10 cellular contexts compared by ENCODE assay signal in the genomic region with DNA sequence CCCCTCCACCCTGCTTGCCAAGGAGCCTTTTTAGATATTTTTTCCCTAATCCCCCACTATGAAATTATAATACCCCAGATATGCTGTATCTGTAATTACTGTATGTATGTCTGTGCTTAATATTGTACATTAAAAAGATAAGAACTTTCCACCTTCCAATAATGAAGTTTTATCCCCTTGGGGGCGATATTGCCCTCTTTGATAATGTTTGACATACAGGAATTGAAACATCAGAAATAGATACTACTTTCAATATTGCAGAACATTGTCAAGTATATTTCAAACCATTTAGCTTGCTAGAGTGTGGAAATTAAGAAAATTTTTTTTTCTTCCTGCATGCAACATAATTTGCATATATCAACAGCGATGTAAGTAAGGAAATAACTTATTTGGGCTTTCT. TPM values are rescaled to one million over a fixed set of nuclear protein-coding genes. Genes with fewer than 3 reads are reported as not detected.
A peak's percentile ranks its signal among the peaks of the same experiment; 100 is the strongest.
DNase-seq lines count a peak whose midpoint lies in the region; ATAC-seq and TF ChIP-seq lines count a peak whose summit lies in the region.
"Had no signal": no experiment of that assay in that cellular context is flagged by ENCODE, and none has a peak within 500 bp of the region (broad histone marks: within the 10 kb centered on the region; RNA-seq: fewer than 3 reads in every experiment).

No MANE protein-coding gene starts in this region.

- H3K4me3 ChIP-seq in HCT116 (replicated peaks in 1 of 2; ENCODE audit: low read depth in 1 of 2, low read length in 2 of 2) = no peak overlapping the region
- H3K4me3 ChIP-seq in PC-3 (ENCODE audit: low read length) = no peak overlapping the region
- H3K4me3 ChIP-seq in WERI-Rb-1 (ENCODE audit: low read depth, low read length) = no peak overlapping the region

- peak; percentile 43; the same call in 1 of the 2 replicates for TF ChIP-seq RAD21 in HCT116 (IDR thresholded peaks at IDR 0.05; ENCODE audit: low read depth)

- H3K79me2 ChIP-seq in HCT116 (ENCODE audit: insufficient read depth, low read length) (no peaks in the 10 kb centered on the region), PC-3 (ENCODE audit: low read length) (no peaks in the 10 kb centered on the region)

- POLR2A ChIA-PET in HCT116 (lab: Charles Lee) (no interaction called here), PC-3 (lab: Charles Lee; ENCODE audit: unreplicated experiment) (no interaction called here)

- peak in 2 of 3 experiments; percentile 17 to 52; a peak in 3 of 6 replicates for TF ChIP-seq CTCF in HCT116 (IDR thresholded peaks at IDR 0.05 in 2 of 3, conservative IDR thresholded peaks at IDR 0.05 in 1 of 3; ENCODE audit: borderline replicate concordance in 1 of 3, insufficient read depth in 1 of 3, low read depth in 2 of 3, low read length in 2 of 3)
- peak; percentile 48 for TF ChIP-seq CTCF in PC-3 (conservative IDR thresholded peaks at IDR 0.05; ENCODE audit: low read depth, low read length)
- no peak for TF ChIP-seq CTCF in mesothelial cell of epicardium (IDR thresholded peaks at IDR 0.05; ENCODE audit: unreplicated experiment)
- TF ChIP-seq CTCF in WERI-Rb-1 (IDR thresholded peaks at IDR 0.05; ENCODE audit: low read depth, low read length) = no peak

- no peaks in the 10 kb centered on the region for H3K9me3 Mint-ChIP-seq in mesothelial cell of epicardium
- H3K9me3 Mint-ChIP-seq: activated T-helper 17 cell treated with anti-CD3 and anti-CD28 coated beads, Interleukin-2, amount 50 U/mL, for 72 hours had no signal

- H3K9me2 ChIP-seq in HCT116 (ENCODE audit: insufficient read depth) = no peaks in the 10 kb centered on the region
- no peaks in the 10 kb centered on the region for H3K9me2 ChIP-seq in PC-3 (replicated peaks; ENCODE audit: low read length)

- H3K9ac ChIP-seq in HCT116 (ENCODE audit: low read length) = no peak overlapping the region
- no peak overlapping the region for H3K9ac ChIP-seq in PC-3 (ENCODE audit: low read length)

- CTCF ChIA-PET in HCT116 (lab: Charles Lee) (interaction anchor here (0.9 kb wide), 1 partner anchor 84 kb away, joined by 3 read pairs; no protein-coding TSS in a partner anchor), PC-3 (lab: Charles Lee) (interaction anchor here (0.6 to 1.1 kb wide), 2 partner anchors 223 to 225 kb away, joined by 3 read pairs; no protein-coding TSS in a partner anchor)

- no peaks in the 10 kb centered on the region for H3K27me3 Mint-ChIP-seq in mesothelial cell of epicardium (ENCODE audit: low read depth)
- H3K27me3 Mint-ChIP-seq: activated T-helper 17 cell treated with anti-CD3 and anti-CD28 coated beads, Interleukin-2, amount 50 U/mL, for 72 hours had no signal

- no peak overlapping the region for H3K27ac Mint-ChIP-seq in mesothelial cell of epicardium
- H3K27ac Mint-ChIP-seq: activated T-helper 17 cell treated with anti-CD3 and anti-CD28 coated beads, Interleukin-2, amount 50 U/mL, for 72 hours had no signal

- H3K4me1 Mint-ChIP-seq in mesothelial cell of epicardium = no peaks in the 10 kb centered on the region
- H3K4me1 Mint-ChIP-seq: activated T-helper 17 cell treated with anti-CD3 and anti-CD28 coated beads, Interleukin-2, amount 50 U/mL, for 72 hours had no signal

- no peaks in the 10 kb centered on the region for H3K36me3 Mint-ChIP-seq in mesothelial cell of epicardium

- BruUV-seq in HCT116 (replicated peaks; lab: Mats Ljungman, UMichigan) (no TSS peak), PC-3 (replicated peaks; lab: Mats Ljungman, UMichigan) (no TSS peak)

- H4K20me1 ChIP-seq in HCT116 (ENCODE audit: insufficient read depth) = no peaks in the 10 kb centered on the region
- no peaks in the 10 kb centered on the region for H4K20me1 ChIP-seq in PC-3 (ENCODE audit: low read length)

- H3K36me3 ChIP-seq in HCT116 (ENCODE audit: control insufficient read depth in 1 of 2, insufficient read depth in 2 of 2, low read length in 2 of 2) (no peaks in the 10 kb centered on the region), PC-3 (ENCODE audit: low read depth, low read length) (no peaks in the 10 kb centered on the region), WERI-Rb-1 (no peaks in the 10 kb centered on the region)

- no peak overlapping the region for H2AFZ ChIP-seq in HCT116 (ENCODE audit: low read depth, low read length, poor library complexity, severe bottlenecking)
- H2AFZ ChIP-seq in PC-3 (ENCODE audit: low read length) = no peak overlapping the region

- peak; percentile 42; the same call in 1 of the 2 replicates for ATAC-seq in HCT116
- no peak for ATAC-seq in PC-3
- no peak for ATAC-seq in GM18907 (IDR thresholded peaks at IDR 0.05; ENCODE audit: unreplicated experiment)
- no peak for ATAC-seq in HG02970 (IDR thresholded peaks at IDR 0.05; ENCODE audit: low FRiP score, unreplicated experiment)
- ATAC-seq: activated T-helper 17 cell treated with anti-CD3 and anti-CD28 coated beads, Interleukin-2, amount 50 U/mL, for 72 hours had no signal

- H3K4me3 Mint-ChIP-seq in mesothelial cell of epicardium = no peak overlapping the region
- H3K4me3 Mint-ChIP-seq: activated T-helper 17 cell treated with anti-CD3 and anti-CD28 coated beads, Interleukin-2, amount 50 U/mL, for 72 hours had no signal

- DNase-seq in ELR (ENCODE audit: low read depth) = peak; percentile 41
- DNase-seq in HCT116 (ENCODE audit: low read depth, low spot score) = peak; percentile 2
- DNase-seq in PC-3 = peak; percentile 30
- DNase-seq in glomerular visceral epithelial cell (ENCODE audit: extremely low spot score) = peak; percentile 30
- DNase-seq in mesothelial cell of epicardium (ENCODE audit: low spot score in 2 of 2, unreplicated experiment in 2 of 2) = no peak
- DNase-seq in WERI-Rb-1 = no peak
- DNase-seq: NCI-H2171 treated with DMSO at 0.1 percent for 48 hours had no signal

- intact Hi-C loops in HCT116 (cut with micrococcal nuclease) = loop anchor here (5.0 kb wide), 2 partner anchors 220 to 440 kb away; no protein-coding TSS in a partner anchor
- intact Hi-C loops in PC-3 (cut with micrococcal nuclease) = loop anchor here (5.0 kb wide), 2 partner anchors 60 to 435 kb away; no protein-coding TSS in a partner anchor

- H3K27ac ChIP-seq in HCT116 (ENCODE audit: low read depth, low read length) = no peak overlapping the region
- H3K27ac ChIP-seq in PC-3 (ENCODE audit: low read length) = no peak overlapping the region
- H3K27ac ChIP-seq in WERI-Rb-1 = no peak overlapping the region

- H3K27me3 ChIP-seq in HCT116 (ENCODE audit: insufficient read depth, low read length) (no peaks in the 10 kb centered on the region), PC-3 (ENCODE audit: low read length) (no peaks in the 10 kb centered on the region), WERI-Rb-1 (ENCODE audit: insufficient read depth, low read depth, severe bottlenecking) (no peaks in the 10 kb centered on the region)

- H3K4me2 ChIP-seq in HCT116 (ENCODE audit: low read length) (no peak overlapping the region), PC-3 (ENCODE audit: low read length) (no peak overlapping the region)

- TF ChIP-seq POLR2A in HCT116 (IDR thresholded peaks at IDR 0.05; ENCODE audit: borderline replicate concordance, extremely low read depth, insufficient read depth, insufficient read length) = no peak

- RAD21 ChIA-PET in HCT116 (lab: Charles Lee; ENCODE audit: low non-redundant PET in 1 of 2, low total read pairs in 2 of 2, uncharacterized antibody in 2 of 2, unreplicated experiment in 2 of 2) = no interaction called here

- no peaks in the 10 kb centered on the region for H3K9me3 ChIP-seq in HCT116 (ENCODE audit: control insufficient read depth in 1 of 2, insufficient read depth in 1 of 2, low read depth in 1 of 2, low read length in 2 of 2)
- no peaks in the 10 kb centered on the region for H3K9me3 ChIP-seq in PC-3 (ENCODE audit: low read length)
- no peaks in the 10 kb centered on the region for H3K9me3 ChIP-seq in WERI-Rb-1 (ENCODE audit: severe bottlenecking)

- no peaks in the 10 kb centered on the region for H3K4me1 ChIP-seq in HCT116 (ENCODE audit: control insufficient read depth in 1 of 2, insufficient read depth in 2 of 2, low read length in 2 of 2)
- H3K4me1 ChIP-seq in PC-3 (ENCODE audit: insufficient read depth, low read length) = no peaks in the 10 kb centered on the region

- no peaks in the 10 kb centered on the region for H3F3A ChIP-seq in PC-3 (ENCODE audit: low read length, unreplicated experiment)

TF ChIP-seq in HCT116, 20 proteins besides CTCF, POLR2A, EP300 and RAD21 (continues in another document):
- TF ChIP-seq EZH2 (IDR thresholded peaks at IDR 0.05) (no peak), POLR2AphosphoS5 (IDR thresholded peaks at IDR 0.05; ENCODE audit: low read depth, low read length) (no peak), SRF (IDR thresholded peaks at IDR 0.05; ENCODE audit: low read depth) (no peak), EGR1 (IDR thresholded peaks at IDR 0.05; ENCODE audit: low read depth) (no peak), SIN3A (IDR thresholded peaks at IDR 0.05; ENCODE audit: low read depth) (no peak), ZFX (IDR thresholded peaks at IDR 0.05) (no peak), SP1 (IDR thresholded peaks at IDR 0.05; ENCODE audit: low read depth) (no peak), JUND (IDR thresholded peaks at IDR 0.05) (no peak)
- TF ChIP-seq, protein P1, sequence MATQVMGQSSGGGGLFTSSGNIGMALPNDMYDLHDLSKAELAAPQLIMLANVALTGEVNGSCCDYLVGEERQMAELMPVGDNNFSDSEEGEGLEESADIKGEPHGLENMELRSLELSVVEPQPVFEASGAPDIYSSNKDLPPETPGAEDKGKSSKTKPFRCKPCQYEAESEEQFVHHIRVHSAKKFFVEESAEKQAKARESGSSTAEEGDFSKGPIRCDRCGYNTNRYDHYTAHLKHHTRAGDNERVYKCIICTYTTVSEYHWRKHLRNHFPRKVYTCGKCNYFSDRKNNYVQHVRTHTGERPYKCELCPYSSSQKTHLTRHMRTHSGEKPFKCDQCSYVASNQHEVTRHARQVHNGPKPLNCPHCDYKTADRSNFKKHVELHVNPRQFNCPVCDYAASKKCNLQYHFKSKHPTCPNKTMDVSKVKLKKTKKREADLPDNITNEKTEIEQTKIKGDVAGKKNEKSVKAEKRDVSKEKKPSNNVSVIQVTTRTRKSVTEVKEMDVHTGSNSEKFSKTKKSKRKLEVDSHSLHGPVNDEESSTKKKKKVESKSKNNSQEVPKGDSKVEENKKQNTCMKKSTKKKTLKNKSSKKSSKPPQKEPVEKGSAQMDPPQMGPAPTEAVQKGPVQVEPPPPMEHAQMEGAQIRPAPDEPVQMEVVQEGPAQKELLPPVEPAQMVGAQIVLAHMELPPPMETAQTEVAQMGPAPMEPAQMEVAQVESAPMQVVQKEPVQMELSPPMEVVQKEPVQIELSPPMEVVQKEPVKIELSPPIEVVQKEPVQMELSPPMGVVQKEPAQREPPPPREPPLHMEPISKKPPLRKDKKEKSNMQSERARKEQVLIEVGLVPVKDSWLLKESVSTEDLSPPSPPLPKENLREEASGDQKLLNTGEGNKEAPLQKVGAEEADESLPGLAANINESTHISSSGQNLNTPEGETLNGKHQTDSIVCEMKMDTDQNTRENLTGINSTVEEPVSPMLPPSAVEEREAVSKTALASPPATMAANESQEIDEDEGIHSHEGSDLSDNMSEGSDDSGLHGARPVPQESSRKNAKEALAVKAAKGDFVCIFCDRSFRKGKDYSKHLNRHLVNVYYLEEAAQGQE (IDR thresholded peaks at IDR 0.05; ENCODE audit: low read depth) = no peak

RNA-seq across cellular contexts. Expression of a gene that starts 58.9 kb away (rescaled TPM):
- total RNA-seq in HCT116 (2021; ENCODE audit: unreplicated experiment) (39.1 TPM), PC-3 (2014; rRNA removed) (12.2 and 13.0 TPM in 2 replicates), mesothelial cell of epicardium (27.2 to 28.1 TPM (median 28.1 TPM) in 3 replicates)
- polyA plus RNA-seq in HCT116 (2012) = 6.3 and 8.3 TPM in 2 replicates

Comparison
In these comparisons a context has a peak if more than half of its experiments do, and no peak if none do; other contexts are left out.
1. DNase-seq: peak in ELR (single experiment), HCT116 (single experiment), PC-3 (single experiment) and glomerular visceral epithelial cell (single experiment); none in mesothelial cell of epicardium (0 of 2) and WERI-Rb-1 (single experiment).
2. CTCF ChIP-seq: peak in HCT116 (2 of 3) and PC-3 (single experiment); none in mesothelial cell of epicardium (single experiment) and WERI-Rb-1 (single experiment).